29 cellular contexts compared by ENCODE assay signal in the genomic region with DNA sequence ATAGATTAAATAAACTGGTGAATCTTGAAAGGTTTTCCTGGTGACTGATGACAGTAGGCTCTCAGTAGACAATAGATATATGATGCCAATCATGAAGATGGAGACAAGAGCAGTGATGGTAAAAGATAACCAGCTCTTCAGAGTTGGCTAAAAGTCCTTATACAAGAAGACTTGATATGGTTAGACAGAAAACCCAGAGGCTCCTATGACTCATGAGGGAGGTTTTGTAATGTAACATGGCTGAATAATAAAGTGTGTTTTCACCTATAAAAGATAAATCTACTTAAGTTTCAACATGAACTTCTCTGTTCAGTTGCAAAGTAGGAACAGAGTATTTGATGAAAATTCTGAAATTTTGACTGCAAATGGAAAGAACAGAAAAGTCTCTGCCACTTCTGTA. TPM values are rescaled to one million over a fixed set of nuclear protein-coding genes. Genes with fewer than 3 reads are reported as not detected.
"Had no signal": no experiment of that assay in that cellular context is flagged by ENCODE, and none has a peak within 500 bp of the region (broad histone marks: within the 10 kb centered on the region; RNA-seq: fewer than 3 reads in every experiment).

No MANE protein-coding gene starts in this region.

- H3K4me3 ChIP-seq: SK-N-MC had no signal

- DNase-seq: activated CD4-positive, alpha-beta memory T cell treated with anti-CD3 and anti-CD28 coated beads for 36 hours; activated CD4-positive, alpha-beta T cell treated with anti-CD3 and anti-CD28 coated beads, Interleukin-2, amount 10 ng/mL, durations not matched to agents 7 days and 5 days; activated CD4-positive, CD25-positive, alpha-beta regulatory T cell; activated CD8-positive, alpha-beta memory T cell treated with anti-CD3 and anti-CD28 coated beads for 24 hours; activated gamma-delta T cell treated with Interleukin-2 at 50 U/mL for 16 hours; activated naive CD4-positive, alpha-beta T cell treated with anti-CD3 and anti-CD28 coated beads, Interleukin-2, amount 10 ng/mL, durations not matched to agents 7 days and 5 days; activated naive CD8-positive, alpha-beta T cell treated with anti-CD3 and anti-CD28 coated beads for 36 hours; activated T-cell treated with anti-CD3 and anti-CD28 coated beads, Interleukin-2, amount 50 U/mL, for 4 hours; anterior cingulate cortex; central memory CD4-positive, alpha-beta T cell; KG1; MM.1S; NCI-H1105; NCI-H1436; NCI-H1694 treated with DMSO at 0.1 percent for 48 hours; NCI-H2081 treated with DMSO at 0.1 percent for 48 hours; NCI-H446 treated with DMSO at 0.1 percent for 48 hours; NCI-H526; NCI-H82; T-cell; T-helper 2 cell; T1000 had no signal

- ATAC-seq: activated T-cell treated with anti-CD3 and anti-CD28 coated beads, Interleukin-2, amount 50 U/mL, for 4 hours; Right ventricle myocardium inferior; T-cell had no signal

- H3K27ac ChIP-seq: SK-N-MC, VCaP had no signal

RNA-seq across cellular contexts. Expression of a gene that starts 12.7 kb away (rescaled TPM):
- total RNA-seq: activated CD4-positive, alpha-beta memory T cell treated with anti-CD3 and anti-CD28 coated beads for 36 hours; activated CD4-positive, alpha-beta T cell treated with anti-CD3 and anti-CD28 coated beads, Interleukin-2, amount 10 ng/mL, durations not matched to agents 7 days and 5 days; activated naive CD8-positive, alpha-beta T cell treated with anti-CD3 and anti-CD28 coated beads for 36 hours; activated T-cell treated with anti-CD3 and anti-CD28 coated beads, Interleukin-2, amount 50 U/mL, for 4 hours; activated T-helper 2 cell treated with anti-CD3 and anti-CD28 coated beads, Interferon-gamma antibody, Interleukin-2, Interleukin-4, amounts not matched to agents 10 μg/mL and 5 μg/mL and 100 μg/mL, durations not matched to agents 14 hours and 24 hours and 36 hours; OCI-LY7; Right ventricle myocardium inferior; RPMI7951; T-cell had no signal
- polyA plus RNA-seq: IgD-negative memory B cell had no signal
